ENCODE assay signal across 2 cellular contexts in genomic region chr2:135454608-135455007, GRCh38.
A peak's percentile ranks its signal among the peaks of the same experiment; 100 is the strongest.
TF ChIP-seq lines count a peak whose summit lies in the region.

No MANE protein-coding gene starts in this region.

TF ChIP-seq in SK-N-SH treated with all-trans-retinoic acid at 6 μM for 48 hours, 23 proteins besides CTCF, POLR2A, EP300 and RAD21:
- TF ChIP-seq CREB5 (CRISPR knock-in tag; IDR thresholded peaks at IDR 0.05; ENCODE audit: low read depth), result no peak
- peak; percentile 85 for TF ChIP-seq ZNF8 (CRISPR knock-in tag; IDR thresholded peaks at IDR 0.05)
- TF ChIP-seq RARB (CRISPR knock-in tag; IDR thresholded peaks at IDR 0.05), result no peak

TF ChIP-seq in SK-N-SH, 30 proteins besides CTCF, POLR2A, EP300 and RAD21 (continued from another document):
- TF ChIP-seq REST (IDR thresholded peaks at IDR 0.05; ENCODE audit: low read depth, low read length) (no peak), YY1 (IDR thresholded peaks at IDR 0.05; ENCODE audit: low read depth) (no peak), TAF1 (IDR thresholded peaks at IDR 0.05; ENCODE audit: borderline replicate concordance, low read depth, low read length) (no peak), FOSL2 (IDR thresholded peaks at IDR 0.05; ENCODE audit: borderline replicate concordance, low read depth) (no peak), IRF3 (IDR thresholded peaks at IDR 0.05; ENCODE audit: low read depth, low read length) (no peak), MAX (IDR thresholded peaks at IDR 0.05; ENCODE audit: low read depth) (no peak), USF2 (IDR thresholded peaks at IDR 0.05; ENCODE audit: borderline replicate concordance, low read depth, low read length) (no peak), TEAD4 (IDR thresholded peaks at IDR 0.05; ENCODE audit: borderline replicate concordance, insufficient read depth) (no peak), ELF1 (IDR thresholded peaks at IDR 0.05) (no peak), NRF1 (IDR thresholded peaks at IDR 0.05; ENCODE audit: low read depth, low read length) (no peak), EZH2phosphoT487 (IDR thresholded peaks at IDR 0.05; ENCODE audit: borderline replicate concordance, low read depth) (no peak)
